Comparison of ENCODE assay signal across 10 cellular contexts in the genomic region with DNA sequence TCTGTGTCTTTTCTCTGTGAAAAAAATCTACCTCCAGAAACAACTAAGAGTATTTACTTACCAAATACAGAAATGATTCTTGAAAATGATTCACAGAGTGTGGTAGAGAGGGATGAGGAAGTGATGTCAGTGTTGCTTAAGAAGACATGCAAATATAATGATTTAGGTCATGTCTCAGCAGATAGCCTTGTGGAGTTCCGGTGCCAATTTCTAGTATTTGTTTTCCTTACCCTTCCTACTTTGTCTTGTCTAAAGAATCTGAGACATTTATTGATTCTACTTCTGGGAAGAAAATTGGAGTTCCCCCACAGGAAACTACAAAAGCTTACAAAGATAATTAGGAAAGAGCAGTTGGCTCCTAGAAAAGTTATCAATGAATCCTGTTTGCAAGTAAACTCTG.
DNase-seq lines count a peak whose midpoint lies in the region; ATAC-seq and TF ChIP-seq lines count a peak whose summit lies in the region.
"Had no signal": no experiment of that assay in that cellular context is flagged by ENCODE, and none has a peak within 500 bp of the region (broad histone marks: within the 10 kb centered on the region; RNA-seq: fewer than 3 reads in every experiment).

No MANE protein-coding gene starts in this region.

- H3K27ac Mint-ChIP-seq in Calu3 (ENCODE audit: unreplicated experiment) = peak overlapping the region; percentile 94
- H3K27ac Mint-ChIP-seq in activated T-helper 17 cell treated with anti-CD3 and anti-CD28 coated beads, Interleukin-2, amount 50 U/mL, for 72 hours = no peak overlapping the region
- no peak overlapping the region for H3K27ac Mint-ChIP-seq in activated naive CD8-positive, alpha-beta T cell treated with anti-CD3 and anti-CD28 coated beads, Interleukin-2, amount 50 U/mL, for 24 hours

- peaks cover 12% of the 10 kb centered on the region for H3K36me3 Mint-ChIP-seq in Calu3 (ENCODE audit: insufficient read depth, unreplicated experiment)
- no peaks in the 10 kb centered on the region for H3K36me3 Mint-ChIP-seq in activated T-helper 17 cell treated with anti-CD3 and anti-CD28 coated beads, Interleukin-2, amount 50 U/mL, for 72 hours (ENCODE audit: low read depth)
- H3K36me3 Mint-ChIP-seq in activated naive CD8-positive, alpha-beta T cell treated with anti-CD3 and anti-CD28 coated beads, Interleukin-2, amount 50 U/mL, for 24 hours (ENCODE audit: low read depth) = no peaks in the 10 kb centered on the region

- peak overlapping the region; percentile 11 for H3K4me3 Mint-ChIP-seq in Calu3 (ENCODE audit: low read depth, unreplicated experiment)
- no peak overlapping the region for H3K4me3 Mint-ChIP-seq in activated T-helper 17 cell treated with anti-CD3 and anti-CD28 coated beads, Interleukin-2, amount 50 U/mL, for 72 hours
- H3K4me3 Mint-ChIP-seq in activated naive CD8-positive, alpha-beta T cell treated with anti-CD3 and anti-CD28 coated beads, Interleukin-2, amount 50 U/mL, for 24 hours = no peak overlapping the region
- H3K4me3 Mint-ChIP-seq: activated T-cell treated with anti-CD3 and anti-CD28 coated beads, Interleukin-2, amount 50 U/mL, for 4 hours had no signal

- intact Hi-C loops in Calu3 (cut with micrococcal nuclease; ENCODE audit: unreplicated experiment) = loop anchor here (1.0 to 5.0 kb wide), 2 partner anchors 11 to 343 kb away; no protein-coding TSS in a partner anchor
- intact Hi-C loops in dorsolateral prefrontal cortex (cut with DNase I) = no loop called here

- no TSS peak for BruUV-seq in Calu3 (replicated peaks; lab: Mats Ljungman, UMichigan)

- no peaks in the 10 kb centered on the region for H3K27me3 Mint-ChIP-seq in Calu3 (ENCODE audit: unreplicated experiment)
- H3K27me3 Mint-ChIP-seq in activated T-helper 17 cell treated with anti-CD3 and anti-CD28 coated beads, Interleukin-2, amount 50 U/mL, for 72 hours = no peaks in the 10 kb centered on the region
- no peaks in the 10 kb centered on the region for H3K27me3 Mint-ChIP-seq in activated naive CD8-positive, alpha-beta T cell treated with anti-CD3 and anti-CD28 coated beads, Interleukin-2, amount 50 U/mL, for 24 hours

- H3K9me3 ChIP-seq in lung (ENCODE audit: control insufficient read depth in 2 of 2, insufficient read depth in 1 of 2, low read length in 1 of 2) = no peaks in the 10 kb centered on the region

- H3K9me3 Mint-ChIP-seq in Calu3 (ENCODE audit: low read depth, unreplicated experiment) = no peaks in the 10 kb centered on the region
- no peaks in the 10 kb centered on the region for H3K9me3 Mint-ChIP-seq in activated T-helper 17 cell treated with anti-CD3 and anti-CD28 coated beads, Interleukin-2, amount 50 U/mL, for 72 hours
- no peaks in the 10 kb centered on the region for H3K9me3 Mint-ChIP-seq in activated naive CD8-positive, alpha-beta T cell treated with anti-CD3 and anti-CD28 coated beads, Interleukin-2, amount 50 U/mL, for 24 hours
- H3K9me3 Mint-ChIP-seq: activated T-cell treated with anti-CD3 and anti-CD28 coated beads, Interleukin-2, amount 50 U/mL, for 4 hours had no signal

- no peaks in the 10 kb centered on the region for H3K27me3 ChIP-seq in lung (ENCODE audit: control insufficient read depth, insufficient read depth)
- H3K27me3 ChIP-seq in dorsolateral prefrontal cortex = peaks cover 0 to 3% (median 0%) of the 10 kb centered on the region in 45 donors

- CTCF ChIA-PET in Calu3 (lab: Charles Lee) = no interaction called here

- 15 to 28% methylated on average over 1 of the region's 1 CpG for WGBS in lung, 2 donors

- no peak overlapping the region for H3K4me3 ChIP-seq in lung
- H3K4me3 ChIP-seq in dorsolateral prefrontal cortex = no peak overlapping the region

- no peak overlapping the region for H3K27ac ChIP-seq in lung (ENCODE audit: low read depth in 1 of 2, low read length in 1 of 2)
- H3K27ac ChIP-seq in dorsolateral prefrontal cortex = no peak overlapping the region

- H3K4me1 ChIP-seq in lung (ENCODE audit: control insufficient read depth in 2 of 2, insufficient read depth in 2 of 2, low read length in 2 of 2) = peaks cover 0 to 5% of the 10 kb centered on the region in 2 donors

- TF ChIP-seq CTCF in Calu3 (IDR thresholded peaks at IDR 0.05; ENCODE audit: unreplicated experiment) (no peak), lung (IDR thresholded peaks at IDR 0.05; ENCODE audit: control extremely low read depth, extremely low read depth) (no peak), dorsolateral prefrontal cortex (IDR thresholded peaks at IDR 0.05 in 54 of 56, conservative IDR thresholded peaks at IDR 0.05 in 2 of 56; ENCODE audit: low read depth in 1 of 56, partially characterized antibody in 56 of 56) (no peak)

- no peaks in the 10 kb centered on the region for H3K36me3 ChIP-seq in lung (ENCODE audit: control insufficient read depth in 2 of 2, insufficient read depth in 2 of 2, low read length in 2 of 2)

- DNase-seq in Calu3 (peak; percentile 40), lung (ENCODE audit: low spot score) (no peak), activated T-cell treated with anti-CD3 and anti-CD28 coated beads for 4 hours (no peak), dorsolateral prefrontal cortex (no peak)
- DNase-seq in activated naive CD8-positive, alpha-beta T cell treated with anti-CD3 and anti-CD28 coated beads, Interleukin-2, amount 50 U/mL, for 24 hours = no peak
- no peak for DNase-seq in stimulated activated naive CD4-positive, alpha-beta T cell (lab: John Stamatoyannopoulos, UW)
- DNase-seq: activated T-cell treated with anti-CD3 and anti-CD28 coated beads, Interleukin-2, amount 50 U/mL, for 4 hours; stimulated activated CD4-positive, alpha-beta T cell treated with anti-CD3 and anti-CD28 coated beads, Interleukin-4, amount 100 ng/mL, for 24 hours had no signal

- H3K4me1 Mint-ChIP-seq in Calu3 (ENCODE audit: low read depth, unreplicated experiment) = peaks cover 39% of the 10 kb centered on the region
- peaks cover 3% of the 10 kb centered on the region for H3K4me1 Mint-ChIP-seq in activated T-helper 17 cell treated with anti-CD3 and anti-CD28 coated beads, Interleukin-2, amount 50 U/mL, for 72 hours
- peaks cover 4% of the 10 kb centered on the region for H3K4me1 Mint-ChIP-seq in activated naive CD8-positive, alpha-beta T cell treated with anti-CD3 and anti-CD28 coated beads, Interleukin-2, amount 50 U/mL, for 24 hours

- ATAC-seq in HG03378 (IDR thresholded peaks at IDR 0.05; ENCODE audit: unreplicated experiment) (peak; percentile 90), lung (ENCODE audit: insufficient read depth, low FRiP score) (peak; percentile 82)
- ATAC-seq in activated T-helper 17 cell treated with anti-CD3 and anti-CD28 coated beads, Interleukin-2, amount 50 U/mL, for 72 hours (replicated peaks) = peak; percentile 89
- ATAC-seq in activated naive CD8-positive, alpha-beta T cell treated with anti-CD3 and anti-CD28 coated beads, Interleukin-2, amount 50 U/mL, for 24 hours = no peak
